In genomic region chr7:73723813-73724212, GRCh38 we compare ENCODE assay signal across 29 cellular contexts. TPM values are rescaled to one million over a fixed set of nuclear protein-coding genes. Genes with fewer than 3 reads are reported as not detected.
"Had no signal": no experiment of that assay in that cellular context is flagged by ENCODE, and none has a peak within 500 bp of the region (broad histone marks: within the 10 kb centered on the region; RNA-seq: fewer than 3 reads in every experiment).

No MANE protein-coding gene starts in this region.

- H3K27me3 ChIP-seq: testis, thyroid gland, tibial nerve, upper lobe of left lung, uterus, vagina had no signal

- FAIRE-seq: urothelium cell line had no signal

- H3K4me3 ChIP-seq: stomach, suprapubic skin, testis, thoracic aorta, thyroid gland, tibial artery, tibial nerve, transverse colon, upper lobe of left lung, upper lobe of right lung, uterus, vagina had no signal

- DNase-seq: stimulated activated CD4-positive, alpha-beta T cell treated with anti-CD3 and anti-CD28 coated beads, Interleukin-2, amount 100 ng/mL, for 48 hours; stimulated activated CD4-positive, alpha-beta T cell treated with anti-CD3 and anti-CD28 coated beads, Interleukin-4, amount 100 ng/mL, for 1 hour; stimulated activated CD4-positive, alpha-beta T cell treated with anti-CD3 and anti-CD28 coated beads, Interleukin-4, amount 100 ng/mL, for 24 hours; stimulated activated CD4-positive, alpha-beta T cell treated with anti-CD3 and anti-CD28 coated beads, Interleukin-4, amount 100 ng/mL, for 4 hours; stimulated activated CD8-positive, alpha-beta memory T cell treated with anti-CD3 and anti-CD28 coated beads, Interleukin-4, amount 100 ng/mL, for 48 hours; stimulated activated naive B cell treated with anti-CD40 and anti-IgM and Interleukin-4, amounts not matched to agents 10 μg/mL and 1 μg/mL and 100 μg/mL, for 72 hours; stimulated activated naive CD4-positive, alpha-beta T cell; stimulated activated naive CD4-positive, alpha-beta T cell treated with Interleukin-2 at 50 U/mL for 16 hours; stimulated activated naive CD8-positive, alpha-beta T cell treated with anti-CD3 and anti-CD28 coated beads, Interleukin-15, amount 100 ng/mL, for 72 hours; stimulated activated naive CD8-positive, alpha-beta T cell treated with anti-CD3 and anti-CD28 coated beads, Interleukin-15, Interleukin-2, amounts not matched to agents 100 U/mL and 50 U/mL, for 24 hours; stomach; substantia nigra; testis; thyroid gland; tibial artery; transverse colon; trophoblast cell; upper lobe of left lung; upper lobe of right lung; uterus had no signal

- H3K9me3 ChIP-seq: stomach, suprapubic skin, testis, thoracic aorta, thyroid gland, tibial artery, tibial nerve, transverse colon, upper lobe of left lung, upper lobe of right lung, uterus, vagina had no signal

- ATAC-seq: stimulated activated effector memory CD8-positive, alpha-beta T cell treated with anti-CD3 and anti-CD28 coated beads, Interleukin-12 subunit alpha, Interleukin-12 subunit beta, amount 100 ng/mL, for 72 hours; stimulated activated memory B cell treated with anti-CD40 and anti-IgM and Interleukin-4, amounts not matched to agents 10 μg/mL and 1 μg/mL and 100 μg/mL, for 72 hours; stimulated activated naive B cell treated with anti-CD40 and anti-IgM and Interleukin-4, amounts not matched to agents 10 μg/mL and 1 μg/mL and 100 μg/mL, for 72 hours; stimulated activated naive CD8-positive, alpha-beta T cell treated with anti-CD3 and anti-CD28 coated beads, Interleukin-15, amount 100 ng/mL, for 72 hours; stimulated activated naive CD8-positive, alpha-beta T cell treated with anti-CD3 and anti-CD28 coated beads, Interleukin-15, Interleukin-2, amounts not matched to agents 100 U/mL and 50 U/mL, for 24 hours; upper lobe of right lung had no signal

- H3K36me3 ChIP-seq: stomach, suprapubic skin, thoracic aorta, thyroid gland, tibial artery, tibial nerve, transverse colon, upper lobe of left lung, upper lobe of right lung, uterus, vagina had no signal

- H3K27ac ChIP-seq: stomach, suprapubic skin, testis, thoracic aorta, thyroid gland, tibial artery, tibial nerve, transverse colon, upper lobe of left lung, upper lobe of right lung, uterus, vagina had no signal

RNA-seq across cellular contexts. Expression of gene CLDN3, which starts 46.3 kb away (rescaled TPM):
- total RNA-seq: subcutaneous adipose tissue, temporal lobe, thoracic aorta, tibial nerve, vagina had no signal
